Comparison of ENCODE assay signal across 8 cellular contexts in the genomic region with DNA sequence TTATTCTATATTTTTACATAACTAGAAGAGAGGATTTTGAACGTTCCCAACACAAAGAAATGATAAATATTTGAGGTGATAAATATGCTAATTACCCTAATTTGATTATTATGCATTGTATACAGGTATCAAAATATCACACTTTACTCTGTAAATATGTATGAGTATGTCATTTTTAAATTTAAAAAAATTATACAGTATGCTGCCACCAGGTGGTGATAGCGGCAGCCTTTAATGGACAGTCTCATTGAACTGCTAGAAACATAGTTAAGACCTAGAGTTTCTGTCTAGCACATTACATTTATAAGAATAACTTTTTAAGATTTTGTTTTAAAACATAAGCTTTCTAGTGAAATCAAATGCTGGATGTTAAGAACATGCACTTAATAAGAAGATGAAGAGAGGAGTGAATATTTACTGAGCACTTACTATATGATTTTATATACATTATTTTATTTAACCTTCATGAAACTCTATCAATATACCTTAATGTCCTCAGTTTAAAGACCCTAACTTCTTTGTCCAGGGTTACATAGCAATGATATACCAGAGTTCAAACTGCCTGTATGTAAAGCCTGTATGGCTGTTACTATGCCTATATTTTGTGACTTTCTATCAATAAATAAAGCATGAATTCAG.
DNase-seq lines count a peak whose midpoint lies in the region; ATAC-seq and TF ChIP-seq lines count a peak whose summit lies in the region.

No MANE protein-coding gene starts in this region.

- no CpG with 5 or more reads among the region's 2 CpGs for WGBS in H9 (ENCODE audit: extremely low coverage, insufficient read length, low lambda C conversion rate)

- TF ChIP-seq CTCF in H9 (conservative IDR thresholded peaks at IDR 0.05) (peak; percentile 84), NB4 (IDR thresholded peaks at IDR 0.05; ENCODE audit: low read depth, low read length) (peak; percentile 43), brain microvascular endothelial cell (IDR thresholded peaks at IDR 0.05; ENCODE audit: low read depth, low read length, missing control alignments) (peak; percentile 67)

- no peaks in the 10 kb centered on the region for H3K27me3 ChIP-seq in H9 (ENCODE audit: insufficient read depth, low read length)
- no peaks in the 10 kb centered on the region for H3K27me3 ChIP-seq in brain microvascular endothelial cell (replicated peaks)

- no peak overlapping the region for H3K27ac ChIP-seq in H9 (ENCODE audit: insufficient read length, low read depth, low read length)
- no peak overlapping the region for H3K27ac ChIP-seq in brain microvascular endothelial cell

- peak; percentile 14 for DNase-seq in activated naive CD8-positive, alpha-beta T cell treated with anti-CD3 and anti-CD28 coated beads, Interleukin-2, amount 50 U/mL, for 24 hours
- DNase-seq in activated naive CD8-positive, alpha-beta T cell treated with anti-CD3 and anti-CD28 coated beads for 36 hours = no peak
- DNase-seq in H9 (no peak), NB4 (ENCODE audit: low read depth) (peak; percentile 27), brain microvascular endothelial cell (peak; percentile 21), midbrain (lab: John Stamatoyannopoulos, UW) (peak; percentile 0), G401 (ENCODE audit: low spot score) (no peak)
- DNase-seq in activated CD4-positive, CD25-positive, alpha-beta regulatory T cell (lab: John Stamatoyannopoulos, UW) = no peak

- H3K4me1 Mint-ChIP-seq in activated naive CD8-positive, alpha-beta T cell treated with anti-CD3 and anti-CD28 coated beads, Interleukin-2, amount 50 U/mL, for 24 hours = no peaks in the 10 kb centered on the region
- no peaks in the 10 kb centered on the region for H3K4me1 Mint-ChIP-seq in activated naive CD8-positive, alpha-beta T cell treated with anti-CD3 and anti-CD28 coated beads for 36 hours
- no peaks in the 10 kb centered on the region for H3K4me1 Mint-ChIP-seq in H9

- H3K27ac Mint-ChIP-seq in activated naive CD8-positive, alpha-beta T cell treated with anti-CD3 and anti-CD28 coated beads, Interleukin-2, amount 50 U/mL, for 24 hours = no peak overlapping the region
- H3K27ac Mint-ChIP-seq in activated naive CD8-positive, alpha-beta T cell treated with anti-CD3 and anti-CD28 coated beads for 36 hours = no peak overlapping the region
- no peak overlapping the region for H3K27ac Mint-ChIP-seq in H9

- no peak overlapping the region for H2BK5ac ChIP-seq in H9 (ENCODE audit: insufficient read length, low read length)

- no peaks in the 10 kb centered on the region for H3K4me1 ChIP-seq in H9 (ENCODE audit: insufficient read depth, low read length)

- no peaks in the 10 kb centered on the region for H3K36me3 Mint-ChIP-seq in activated naive CD8-positive, alpha-beta T cell treated with anti-CD3 and anti-CD28 coated beads, Interleukin-2, amount 50 U/mL, for 24 hours (ENCODE audit: low read depth)
- H3K36me3 Mint-ChIP-seq in activated naive CD8-positive, alpha-beta T cell treated with anti-CD3 and anti-CD28 coated beads for 36 hours = no peaks in the 10 kb centered on the region
- H3K36me3 Mint-ChIP-seq in H9 (ENCODE audit: insufficient read depth in 1 of 3, low read depth in 3 of 3) = peaks cover 0 to 4% (median 2%) of the 10 kb centered on the region in 3 experiments; a peak in 2 of 7 replicates

- H4K20me1 ChIP-seq in H9 (ENCODE audit: control insufficient read depth, insufficient read depth, insufficient read length) = no peaks in the 10 kb centered on the region

- no peaks in the 10 kb centered on the region for H3K9me3 ChIP-seq in H9 (ENCODE audit: control insufficient read depth, low read depth, low read length)

- no peak overlapping the region for H2AFZ ChIP-seq in H9 (ENCODE audit: low read length)

- no peak overlapping the region for H4K91ac ChIP-seq in H9 (ENCODE audit: insufficient read length, low read depth, low read length)

- no peak overlapping the region for H3K23ac ChIP-seq in H9 (ENCODE audit: insufficient read length, low read depth, low read length)

- no peak overlapping the region for H3K4ac ChIP-seq in H9 (ENCODE audit: low read depth, low read length)

- H4K5ac ChIP-seq in H9 (ENCODE audit: insufficient read length, low read depth, low read length) = no peak overlapping the region

- H3K4me3 ChIP-seq in NB4 (ENCODE audit: low read depth, low read length) (no peak overlapping the region), brain microvascular endothelial cell (ENCODE audit: low read depth, low read length) (no peak overlapping the region)

- H3K56ac ChIP-seq in H9 (ENCODE audit: insufficient read length, low read depth, low read length) = no peak overlapping the region

- peaks cover 2% of the 10 kb centered on the region for H3K27me3 Mint-ChIP-seq in activated naive CD8-positive, alpha-beta T cell treated with anti-CD3 and anti-CD28 coated beads, Interleukin-2, amount 50 U/mL, for 24 hours
- H3K27me3 Mint-ChIP-seq in activated naive CD8-positive, alpha-beta T cell treated with anti-CD3 and anti-CD28 coated beads for 36 hours = peaks cover 4% of the 10 kb centered on the region
- peaks cover 7% of the 10 kb centered on the region for H3K27me3 Mint-ChIP-seq in H9 (ENCODE audit: low read depth)

- H3K79me1 ChIP-seq in H9 (ENCODE audit: insufficient read depth, low read depth, low read length, poor library complexity, severe bottlenecking) = no peaks in the 10 kb centered on the region

- H3K4me3 Mint-ChIP-seq in activated naive CD8-positive, alpha-beta T cell treated with anti-CD3 and anti-CD28 coated beads, Interleukin-2, amount 50 U/mL, for 24 hours = no peak overlapping the region
- no peak overlapping the region for H3K4me3 Mint-ChIP-seq in activated naive CD8-positive, alpha-beta T cell treated with anti-CD3 and anti-CD28 coated beads for 36 hours
- H3K4me3 Mint-ChIP-seq in H9 = no peak overlapping the region

- no peak overlapping the region for H2BK120ac ChIP-seq in H9 (ENCODE audit: low read depth, low read length, poor library complexity, severe bottlenecking)

- no peak overlapping the region for H3K14ac ChIP-seq in H9 (ENCODE audit: insufficient read depth, low read length)

- no peak overlapping the region for H4K8ac ChIP-seq in H9 (replicated peaks; ENCODE audit: insufficient read length, low read depth, low read length)

- no peak for ATAC-seq in activated naive CD8-positive, alpha-beta T cell treated with anti-CD3 and anti-CD28 coated beads, Interleukin-2, amount 50 U/mL, for 24 hours

- H3T11ph ChIP-seq in H9 (ENCODE audit: low read length) = no peak overlapping the region

- H2BK15ac ChIP-seq in H9 (ENCODE audit: low read depth, low read length) = no peak overlapping the region

- in situ Hi-C loops in brain microvascular endothelial cell (cut with HindIII; ENCODE audit: low pct_ligation_motif_present, low sequenced_read_pairs) = no loop called here
- in situ Hi-C loops in G401 (cut with HindIII; ENCODE audit: low sequenced_read_pairs) = no loop called here

- H3K4me2 ChIP-seq in H9 (ENCODE audit: insufficient read depth, insufficient read length, low read length) = no peak overlapping the region

- H3K18ac ChIP-seq in H9 (ENCODE audit: insufficient read length, low read depth, low read length) = no peak overlapping the region

- H3K36me3 ChIP-seq in brain microvascular endothelial cell (replicated peaks) = no peaks in the 10 kb centered on the region

- no peak overlapping the region for H2BK20ac ChIP-seq in H9 (ENCODE audit: low read depth, low read length, poor library complexity, severe bottlenecking)

- no peaks in the 10 kb centered on the region for H3K23me2 ChIP-seq in H9 (ENCODE audit: insufficient read length, low read depth, low read length, poor library complexity, severe bottlenecking)

- no peaks in the 10 kb centered on the region for H3K9me3 Mint-ChIP-seq in activated naive CD8-positive, alpha-beta T cell treated with anti-CD3 and anti-CD28 coated beads, Interleukin-2, amount 50 U/mL, for 24 hours
- peaks cover 5% of the 10 kb centered on the region for H3K9me3 Mint-ChIP-seq in activated naive CD8-positive, alpha-beta T cell treated with anti-CD3 and anti-CD28 coated beads for 36 hours
- H3K9me3 Mint-ChIP-seq in H9 = peaks cover 4 to 10% of the 10 kb centered on the region in 2 experiments

- no peak overlapping the region for H3K9ac ChIP-seq in H9 (ENCODE audit: extremely low read depth, insufficient read length, low read length)

- no peaks in the 10 kb centered on the region for H3K79me2 ChIP-seq in H9 (ENCODE audit: insufficient read depth, low read length)

- no peak overlapping the region for H2BK12ac ChIP-seq in H9 (ENCODE audit: insufficient read length, low read depth, low read length)

- no peak overlapping the region for H2AK5ac ChIP-seq in H9 (ENCODE audit: insufficient read length, low read length)

- no peak for TF ChIP-seq POLR2A in NB4 (IDR thresholded peaks at IDR 0.05; ENCODE audit: extremely low read depth, insufficient read length)

Comparison
In these comparisons a context has a peak if more than half of its experiments do, and no peak if none do; other contexts are left out.
1. DNase-seq: peak in activated naive CD8-positive, alpha-beta T cell treated with anti-CD3 and anti-CD28 coated beads, Interleukin-2, amount 50 U/mL, for 24 hours (single experiment), NB4 (single experiment), brain microvascular endothelial cell (single experiment) and midbrain (single experiment); none in activated naive CD8-positive, alpha-beta T cell treated with anti-CD3 and anti-CD28 coated beads for 36 hours (single experiment), H9 (single experiment), activated CD4-positive, CD25-positive, alpha-beta regulatory T cell (0 of 4) and G401 (single experiment).
2. Peak in every context shown above with its lines, with median percentiles within 50 percentile points of each other: CTCF ChIP-seq.